Comparison of ENCODE assay signal across 8 cellular contexts in genomic region chr16:3058173-3059030, GRCh38. TPM values are rescaled to one million over a fixed set of nuclear protein-coding genes. Genes with fewer than 3 reads are reported as not detected.
DNase-seq lines count a peak whose midpoint lies in the region; ATAC-seq, FAIRE-seq and TF ChIP-seq lines count a peak whose summit lies in the region.

No MANE protein-coding gene starts in this region.

- POLR2A ChIA-PET in RWPE1 (lab: Yijun Ruan, JAX; ENCODE audit: low non-redundant PET), result interaction anchor here (0.9 to 1.1 kb wide), 2 partner anchors 67 to 71 kb away, joined by 3 to 4 read pairs; no protein-coding TSS in a partner anchor

- peaks cover 13% of the 10 kb centered on the region for H3K4me1 ChIP-seq in mammary epithelial cell (ENCODE audit: insufficient read depth, low read length)
- H3K4me1 ChIP-seq in small intestine (ENCODE audit: control insufficient read depth in 2 of 2, insufficient read depth in 1 of 2, low read depth in 1 of 2, low read length in 1 of 2), result peaks cover 4% of the 10 kb centered on the region in 2 donors

- H3K36me3 ChIP-seq in mammary epithelial cell (ENCODE audit: insufficient read depth, low read length) (no peaks in the 10 kb centered on the region), small intestine (ENCODE audit: control insufficient read depth in 2 of 2, insufficient read depth in 2 of 2, low read length in 2 of 2) (no peaks in the 10 kb centered on the region)

- CTCF ChIA-PET in RWPE1 (lab: Yijun Ruan, JAX) (interaction anchor here (0.5 to 2.8 kb wide), 19 partner anchors 10 to 605 kb away, joined by 3 to 48 read pairs (median 4); partner anchors contain the start of gene ZSCAN10), mammary epithelial cell (lab: Charles Lee; ENCODE audit: low non-redundant PET) (interaction anchor here (0.6 kb wide), 1 partner anchor 55 kb away, joined by 3 read pairs; no protein-coding TSS in a partner anchor)

- H3K27ac ChIP-seq in RWPE1, result peak overlapping the region; percentile 68
- peak overlapping the region; percentile 29 for H3K27ac ChIP-seq in mammary epithelial cell (ENCODE audit: insufficient read depth, low read depth, low read length)
- H3K27ac ChIP-seq in small intestine (ENCODE audit: low read depth in 1 of 2, low read length in 1 of 2), result peak overlapping the region; percentile 77 to 81

- dilution Hi-C loops in mammary epithelial cell (cut with HindIII; ENCODE audit: low sequenced_read_pairs), result no loop called here

- WGBS in mammary epithelial cell (ENCODE audit: low coverage, missing lambda C conversion rate), result 16% methylated on average over 24 of the region's 76 CpGs
- WGBS in small intestine, 3 donors, result 1 to 5% (median 2%) methylated on average over 43 to 76 of the region's 76 CpGs

- BruUV-seq in mammary epithelial cell (replicated peaks; lab: Mats Ljungman, UMichigan), result no TSS peak

- in situ Hi-C loops in mammary epithelial cell (cut with MboI; ENCODE audit: low sequenced_read_pairs in 2 of 2), result no loop called here

- H3K9me3 ChIP-seq in mammary epithelial cell (replicated peaks; ENCODE audit: insufficient read depth, low read length) (no peaks in the 10 kb centered on the region), small intestine (ENCODE audit: control insufficient read depth, low read depth) (no peaks in the 10 kb centered on the region)

- H3K4me3 ChIP-seq in mammary epithelial cell (replicated peaks in 1 of 3; ENCODE audit: insufficient read depth in 1 of 3, low read depth in 2 of 3, low read length in 3 of 3) (peak overlapping the region; percentile 74 to 99 (median 82)), small intestine (ENCODE audit: low read depth in 1 of 2, low read length in 2 of 2) (peak overlapping the region; percentile 88 to 94)

- H3K9ac ChIP-seq in mammary epithelial cell (ENCODE audit: insufficient read depth, low read length), result no peak overlapping the region

- H3K79me2 ChIP-seq in mammary epithelial cell (ENCODE audit: insufficient read depth, low read length), result no peaks in the 10 kb centered on the region

- intact Hi-C loops in mammary epithelial cell (cut with micrococcal nuclease), result loop anchor here (1.0 to 2.0 kb wide), 3 partner anchors 36 to 107 kb away; no protein-coding TSS in a partner anchor

- H2AFZ ChIP-seq in mammary epithelial cell (ENCODE audit: low read depth, low read length), result peak overlapping the region; percentile 96

- H3K4me2 ChIP-seq in mammary epithelial cell (ENCODE audit: insufficient read depth, low read depth, low read length), result peak overlapping the region; percentile 99

- ATAC-seq in HG02759 (IDR thresholded peaks at IDR 0.05; ENCODE audit: unreplicated experiment) (peak; percentile 24), HG02610 (IDR thresholded peaks at IDR 0.05; ENCODE audit: unreplicated experiment) (no peak)

- peak; percentile 84 for DNase-seq in GM10266 (ENCODE audit: extremely low spot score)
- no peak for DNase-seq in RWPE1 (ENCODE audit: low spot score)
- DNase-seq in mammary epithelial cell, result no peak
- DNase-seq in inferior parietal cortex (ENCODE audit: extremely low spot score), result peak; percentile 8
- DNase-seq in small intestine, result peak; percentile 65
- no peak for DNase-seq in LoVo (ENCODE audit: low spot score)

- no peaks in the 10 kb centered on the region for H3K27me3 ChIP-seq in mammary epithelial cell (ENCODE audit: insufficient read depth, low read length)
- no peaks in the 10 kb centered on the region for H3K27me3 ChIP-seq in small intestine (ENCODE audit: control insufficient read depth in 2 of 2, insufficient read depth in 2 of 2, low read length in 2 of 2)

- no peak for FAIRE-seq in small intestine (lab: Jason Lieb, UNC)

- H4K20me1 ChIP-seq in mammary epithelial cell (ENCODE audit: insufficient read depth, low read length), result no peaks in the 10 kb centered on the region

- peak; percentile 68 for TF ChIP-seq CTCF in GM10266 (IDR thresholded peaks at IDR 0.05; ENCODE audit: control insufficient read depth, insufficient read depth, low read depth, missing control alignments)
- no peak for TF ChIP-seq CTCF in RWPE1 (conservative IDR thresholded peaks at IDR 0.05; ENCODE audit: low read depth)
- peak in 1 of 2 donors; percentile 44 for TF ChIP-seq CTCF in mammary epithelial cell (conservative IDR thresholded peaks at IDR 0.05 in 1 of 2, IDR thresholded peaks at IDR 0.05 in 1 of 2; ENCODE audit: extremely low read depth in 1 of 2, insufficient read depth in 1 of 2, low read depth in 1 of 2, low read length in 2 of 2)

RNA-seq across cellular contexts. Expression of gene IL32, which starts 7.0 kb away (rescaled TPM):
- total RNA-seq in mammary epithelial cell, result 10 to 100 TPM in 1 of 2 donors, 1 to 10 TPM in 1; 1.5 to 25.2 TPM
- polyA plus RNA-seq in mammary epithelial cell, result 8.4 TPM
- polyA minus RNA-seq in mammary epithelial cell, result 46.4 TPM
- polyA plus RNA-seq in small intestine, result 1,000 to 10,000 TPM in 1 of 3 donors, 100 to 1,000 TPM in 2; 209 to 1,061 (median 804) TPM

RNA-seq across cellular contexts. Expression of gene MMP25, which starts 12.0 kb away (rescaled TPM):
- under 1 TPM; 0.50 to 0.54 TPM for total RNA-seq in mammary epithelial cell
- polyA plus RNA-seq in mammary epithelial cell, result 0.20 TPM
- not detected for polyA minus RNA-seq in mammary epithelial cell
- polyA plus RNA-seq in small intestine, result under 1 TPM; 0.54 to 0.89 (median 0.67) TPM

RNA-seq across cellular contexts. Expression of gene BICDL2, which starts 21.7 kb away (rescaled TPM):
- 1 to 10 TPM; 1.9 to 3.3 TPM for total RNA-seq in mammary epithelial cell
- 0.59 TPM for polyA plus RNA-seq in mammary epithelial cell
- 1.8 TPM for polyA minus RNA-seq in mammary epithelial cell
- polyA plus RNA-seq in small intestine, result 10 to 100 TPM; 26.8 to 47.8 (median 40.3) TPM

RNA-seq across cellular contexts. Expression of gene THOC6, which starts 34.6 kb away (rescaled TPM):
- 10 to 100 TPM in 1 of 2 donors, 1 to 10 TPM in 1; 8.3 to 26.8 TPM for total RNA-seq in mammary epithelial cell
- polyA plus RNA-seq in mammary epithelial cell (17.5 TPM), small intestine (10 to 100 TPM; 35.9 to 51.4 (median 44.1) TPM)
- polyA minus RNA-seq in mammary epithelial cell, result 22.3 TPM

RNA-seq across cellular contexts. Expression of gene HCFC1R1, which starts 34.7 kb away (rescaled TPM):
- 10 to 100 TPM in 1 of 2 donors, 1 to 10 TPM in 1; 2.2 to 20.4 TPM for total RNA-seq in mammary epithelial cell
- polyA plus RNA-seq in mammary epithelial cell (17.4 TPM), small intestine (100 to 1,000 TPM in 1 of 3 donors, 10 to 100 TPM in 2; 51.5 to 119 (median 62.1) TPM)
- 8.7 TPM for polyA minus RNA-seq in mammary epithelial cell

Comparison
In these comparisons a context has a peak if more than half of its experiments do, and no peak if none do; other contexts are left out.
1. DNase-seq: peak in GM10266 (single experiment), inferior parietal cortex (single experiment) and small intestine (single experiment); none in RWPE1 (single experiment), mammary epithelial cell (single experiment) and LoVo (single experiment).
2. H3K27ac ChIP-seq: peak in every context shown above with its lines; median percentile 79 in small intestine; 68 in RWPE1; 29 in mammary epithelial cell.
3. RNA of gene IL32, which starts 7.0 kb away (polyA plus RNA-seq): 209 to 1,061 TPM in small intestine; 8.4 TPM in mammary epithelial cell (single experiment); every median in the first group is over 10 times any median in the second.
4. RNA of gene BICDL2, which starts 21.7 kb away (polyA plus RNA-seq): 26.8 to 47.8 TPM in small intestine; 0.59 TPM in mammary epithelial cell (single experiment); every median in the first group is over 10 times any median in the second.